26 cellular contexts compared by ENCODE assay signal in the genomic region with DNA sequence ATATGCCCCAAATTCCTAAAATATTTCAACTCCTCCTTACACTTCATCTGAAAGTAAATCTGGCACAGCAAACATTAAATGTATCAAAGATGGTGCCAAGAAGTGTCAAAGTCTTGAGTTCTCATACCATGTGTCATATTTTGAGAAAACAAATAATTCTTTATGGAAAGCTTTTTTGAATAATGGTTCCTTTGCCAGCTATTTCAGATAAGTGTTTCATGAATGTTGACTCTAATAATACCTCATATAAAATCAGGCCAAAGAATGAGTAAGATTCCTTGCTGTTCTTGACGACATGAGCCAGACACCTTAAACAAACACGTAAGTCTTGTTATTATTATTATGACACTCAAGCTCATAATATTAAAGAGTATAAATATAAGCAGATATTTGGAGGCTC. TPM values are rescaled to one million over a fixed set of nuclear protein-coding genes. Genes with fewer than 3 reads are reported as not detected.
"Had no signal": no experiment of that assay in that cellular context is flagged by ENCODE, and none has a peak within 500 bp of the region (broad histone marks: within the 10 kb centered on the region; RNA-seq: fewer than 3 reads in every experiment).

No MANE protein-coding gene starts in this region.

- DNase-seq: activated CD4-positive, alpha-beta T cell treated with anti-CD3 and anti-CD28 coated beads for 4 hours; activated CD8-positive, alpha-beta memory T cell treated with anti-CD3 and anti-CD28 coated beads, Interleukin-2, amount 50 U/mL, for 4 hours; activated CD8-positive, alpha-beta T cell treated with anti-CD3 and anti-CD28 coated beads for 36 hours; activated naive CD4-positive, alpha-beta T cell treated with anti-CD3 and anti-CD28 coated beads, Interleukin-2, amount 50 U/mL, for 16 hours; activated naive CD8-positive, alpha-beta T cell treated with anti-CD3 and anti-CD28 coated beads, Interleukin-2, amount 10 ng/mL, durations not matched to agents 7 days and 5 days; activated T-cell treated with anti-CD3 and anti-CD28 coated beads, Interleukin-2, amount 50 U/mL, for 72 hours; adrenal gland; anterior cingulate cortex; body of pancreas; cerebellar nuclear complex; Karpas-422; NCI-H1105 treated with DMSO at 0.1 percent for 48 hours; NCI-H1436 treated with DMSO at 0.1 percent for 48 hours; NCI-H187; NCI-H2081; NCI-H510A; NCI-H69; NK-92 treated with Interleukin-12 subunit alpha and Interleukin-12 subunit beta, amount 100 ng/mL, for 24 hours; OCI-M1; Peyer's patch; Right ventricle myocardium superior; SJCRH30 had no signal

- H3K4me3 ChIP-seq: adrenal gland, body of pancreas, K562, Peyer's patch, SJCRH30 had no signal

- H3K4me1 ChIP-seq: adrenal gland, body of pancreas, Peyer's patch, SJCRH30 had no signal

- H3K27me3 ChIP-seq: adrenal gland, body of pancreas, Peyer's patch had no signal

- H3K4me1 Mint-ChIP-seq: activated naive CD8-positive, alpha-beta T cell treated with anti-CD3 and anti-CD28 coated beads, Interleukin-2, amount 10 ng/mL, durations not matched to agents 7 days and 5 days had no signal

- H3K27me3 Mint-ChIP-seq: activated CD8-positive, alpha-beta T cell treated with anti-CD3 and anti-CD28 coated beads for 36 hours; activated naive CD8-positive, alpha-beta T cell treated with anti-CD3 and anti-CD28 coated beads, Interleukin-2, amount 10 ng/mL, durations not matched to agents 7 days and 5 days had no signal

- H3K27ac Mint-ChIP-seq: activated CD8-positive, alpha-beta T cell treated with anti-CD3 and anti-CD28 coated beads for 36 hours; activated naive CD8-positive, alpha-beta T cell treated with anti-CD3 and anti-CD28 coated beads, Interleukin-2, amount 10 ng/mL, durations not matched to agents 7 days and 5 days; activated T-cell treated with anti-CD3 and anti-CD28 coated beads, Interleukin-2, amount 50 U/mL, for 72 hours; activated T-helper 2 cell treated with anti-CD3 and anti-CD28 coated beads, Interferon-gamma antibody, Interleukin-2, Interleukin-4, amounts not matched to agents 10 μg/mL and 5 μg/mL and 100 μg/mL, durations not matched to agents 14 hours and 24 hours and 36 hours; T-helper 1 cell treated with Interleukin-12 subunit alpha and Interleukin-12 subunit beta and Interleukin-4 antibody, amounts not matched to agents 30 μg/mL and 1 μg/mL, for 36 hours had no signal

- H3K4me3 Mint-ChIP-seq: activated CD8-positive, alpha-beta T cell treated with anti-CD3 and anti-CD28 coated beads for 36 hours; activated naive CD8-positive, alpha-beta T cell treated with anti-CD3 and anti-CD28 coated beads, Interleukin-2, amount 10 ng/mL, durations not matched to agents 7 days and 5 days; activated T-cell treated with anti-CD3 and anti-CD28 coated beads, Interleukin-2, amount 50 U/mL, for 72 hours; T-helper 1 cell treated with Interleukin-12 subunit alpha and Interleukin-12 subunit beta and Interleukin-4 antibody, amounts not matched to agents 30 μg/mL and 1 μg/mL, for 36 hours had no signal

- H3K27ac ChIP-seq: adrenal gland, body of pancreas, Peyer's patch, RWPE1, SJCRH30 had no signal

- H3K9me3 ChIP-seq: adrenal gland, body of pancreas, Peyer's patch, SJCRH30 had no signal

- H3K36me3 Mint-ChIP-seq: activated naive CD8-positive, alpha-beta T cell treated with anti-CD3 and anti-CD28 coated beads, Interleukin-2, amount 10 ng/mL, durations not matched to agents 7 days and 5 days had no signal

- H3K36me3 ChIP-seq: adrenal gland, Peyer's patch, SJCRH30 had no signal

RNA-seq across cellular contexts. Expression of gene ZNF385D, which starts 30.4 kb away (rescaled TPM):
- total RNA-seq: activated CD8-positive, alpha-beta T cell treated with anti-CD3 and anti-CD28 coated beads for 36 hours; activated naive CD8-positive, alpha-beta T cell treated with anti-CD3 and anti-CD28 coated beads, Interleukin-2, amount 10 ng/mL, durations not matched to agents 7 days and 5 days; activated T-cell treated with anti-CD3 and anti-CD28 coated beads, Interleukin-2, amount 50 U/mL, for 72 hours; activated T-helper 2 cell treated with anti-CD3 and anti-CD28 coated beads, Interferon-gamma antibody, Interleukin-2, Interleukin-4, amounts not matched to agents 10 μg/mL and 5 μg/mL and 100 μg/mL, durations not matched to agents 14 hours and 24 hours and 36 hours had no signal
